2 cellular contexts compared by ENCODE assay signal in genomic region chr1:115036814-115037535, GRCh38.
TF ChIP-seq lines count a peak whose summit lies in the region.

No MANE protein-coding gene starts in this region.

TF ChIP-seq in K562, 482 proteins besides CTCF, POLR2A, EP300 and RAD21:
- no peak for TF ChIP-seq CBX5 (IDR thresholded peaks at IDR 0.05; ENCODE audit: borderline replicate concordance, low read depth)
- TF ChIP-seq MNT (conservative IDR thresholded peaks at IDR 0.05): no peak
- no peak for TF ChIP-seq ZZZ3 (IDR thresholded peaks at IDR 0.05)
- peak; percentile 34; the same call in 1 of the 2 replicates for TF ChIP-seq SOX6 (IDR thresholded peaks at IDR 0.05)
- TF ChIP-seq CBFA2T3 (IDR thresholded peaks at IDR 0.05): 0 out of 2 replicates have a peak, but pooled peaks have one; percentile 14
- no peak for TF ChIP-seq GTF3C2 (IDR thresholded peaks at IDR 0.05; ENCODE audit: borderline replicate concordance, extremely low read depth, insufficient read length)
- TF ChIP-seq SRF (CRISPR knock-in tag; IDR thresholded peaks at IDR 0.05): peak in 1 of 2 experiments; percentile 47; a peak in 1 of 4 replicates
- no peak for TF ChIP-seq ZNF282 (CRISPR knock-in tag; IDR thresholded peaks at IDR 0.05)

TF ChIP-seq in HepG2, 621 proteins besides CTCF, POLR2A, EP300 and RAD21 (continues in another document):
- TF ChIP-seq AHR (CRISPR knock-in tag; IDR thresholded peaks at IDR 0.05) (no peak), CREB3 (CRISPR knock-in tag; IDR thresholded peaks at IDR 0.05) (no peak), THRA (CRISPR knock-in tag; IDR thresholded peaks at IDR 0.05; ENCODE audit: borderline replicate concordance) (no peak), ZNF44 (CRISPR knock-in tag; IDR thresholded peaks at IDR 0.05) (no peak), ZNF142 (CRISPR knock-in tag; IDR thresholded peaks at IDR 0.05) (no peak), NFYC (CRISPR knock-in tag; IDR thresholded peaks at IDR 0.05) (no peak), PAXIP1 (CRISPR knock-in tag; conservative IDR thresholded peaks at IDR 0.05) (peak; percentile 93), LRRFIP1 (CRISPR knock-in tag; conservative IDR thresholded peaks at IDR 0.05) (no peak), MZF1 (CRISPR knock-in tag; IDR thresholded peaks at IDR 0.05; ENCODE audit: borderline replicate concordance) (no peak), ZNF329 (CRISPR knock-in tag; IDR thresholded peaks at IDR 0.05; ENCODE audit: low read depth) (no peak), HOXA3 (CRISPR knock-in tag; IDR thresholded peaks at IDR 0.05) (peak; percentile 43; the same call in 1 of the 2 replicates), ZNF703 (CRISPR knock-in tag; IDR thresholded peaks at IDR 0.05; ENCODE audit: borderline replicate concordance) (no peak), KDM2A (CRISPR knock-in tag; IDR thresholded peaks at IDR 0.05; ENCODE audit: borderline replicate concordance, low read depth) (no peak), ZNF503 (CRISPR knock-in tag; IDR thresholded peaks at IDR 0.05) (peak; percentile 38; the same call in 1 of the 2 replicates), NFIB (CRISPR knock-in tag; IDR thresholded peaks at IDR 0.05; ENCODE audit: borderline replicate concordance) (no peak), ZFP41 (CRISPR knock-in tag; IDR thresholded peaks at IDR 0.05; ENCODE audit: borderline replicate concordance) (no peak), FOXA3 (CRISPR knock-in tag; IDR thresholded peaks at IDR 0.05) (peak; percentile 67), ZNF644 (CRISPR knock-in tag; IDR thresholded peaks at IDR 0.05; ENCODE audit: low read depth) (peak; percentile 71; the same call in 1 of the 2 replicates), ZNF263 (CRISPR knock-in tag; IDR thresholded peaks at IDR 0.05) (no peak), BCL3 (CRISPR knock-in tag; IDR thresholded peaks at IDR 0.05) (no peak), IKZF4 (CRISPR knock-in tag; IDR thresholded peaks at IDR 0.05; ENCODE audit: borderline replicate concordance, low read depth, not compliant biosample characterization) (no peak), HNF4A (CRISPR knock-in tag; IDR thresholded peaks at IDR 0.05) (peak; percentile 83), NCOA2 (CRISPR knock-in tag; IDR thresholded peaks at IDR 0.05) (peak; percentile 49; the same call in 1 of the 2 replicates), GLMP (CRISPR knock-in tag; IDR thresholded peaks at IDR 0.05; ENCODE audit: borderline replicate concordance) (no peak), ZZZ3 (CRISPR knock-in tag; IDR thresholded peaks at IDR 0.05; ENCODE audit: borderline replicate concordance) (no peak), DPF2 (CRISPR knock-in tag; IDR thresholded peaks at IDR 0.05; ENCODE audit: borderline replicate concordance, low read depth) (peak; percentile 34; the same call in 1 of the 2 replicates), ZNF12 (CRISPR knock-in tag; IDR thresholded peaks at IDR 0.05) (peak; percentile 79), RBFOX2 (IDR thresholded peaks at IDR 0.05; ENCODE audit: low read depth, low read length) (no peak), MYNN (CRISPR knock-in tag; IDR thresholded peaks at IDR 0.05; ENCODE audit: low read depth) (no peak), HNRNPUL1 (IDR thresholded peaks at IDR 0.05; ENCODE audit: low read depth, low read length) (no peak), ZFP36L1 (CRISPR knock-in tag; IDR thresholded peaks at IDR 0.05) (no peak), GATA4 (IDR thresholded peaks at IDR 0.05; ENCODE audit: borderline replicate concordance, low read depth) (peak; percentile 86), KAT8 (CRISPR knock-in tag; IDR thresholded peaks at IDR 0.05) (peak; percentile 21; the same call in 1 of the 2 replicates), CREB1 (IDR thresholded peaks at IDR 0.05) (no peak), CREB1 (CRISPR knock-in tag; IDR thresholded peaks at IDR 0.05) (peak; percentile 24; the same call in 1 of the 2 replicates), ZBTB14 (CRISPR knock-in tag; IDR thresholded peaks at IDR 0.05) (no peak), FOXP1 (IDR thresholded peaks at IDR 0.05) (no peak), FOXP1 (CRISPR knock-in tag; IDR thresholded peaks at IDR 0.05) (peak; percentile 36; the same call in 1 of the 2 replicates), PPARG (CRISPR knock-in tag; conservative IDR thresholded peaks at IDR 0.05) (0 out of 2 replicates have a peak, but pooled peaks have one; percentile 9), ZKSCAN8 (CRISPR knock-in tag; IDR thresholded peaks at IDR 0.05; ENCODE audit: borderline replicate concordance) (no peak)
